ENCODE assay signal across 24 cellular contexts in the genomic region with DNA sequence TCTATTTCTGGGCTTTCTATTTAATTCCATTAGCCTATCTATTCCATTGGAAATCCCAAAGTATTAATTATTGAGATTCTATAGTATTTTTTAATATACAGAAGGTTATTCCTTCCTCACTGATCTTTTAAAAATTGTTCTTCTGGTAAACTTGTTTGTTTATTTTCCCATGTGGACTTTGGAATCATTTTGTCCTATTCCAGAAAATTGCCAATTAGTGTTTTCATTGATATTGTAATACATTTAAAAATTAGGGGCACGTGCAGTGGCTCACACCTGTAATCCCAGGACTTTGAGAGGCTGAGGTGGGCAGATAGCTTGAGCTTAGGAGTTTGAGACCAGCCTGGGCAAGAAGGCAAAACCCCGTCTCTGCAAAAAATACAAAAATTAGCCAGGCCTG. TPM values are rescaled to one million over a fixed set of nuclear protein-coding genes. Genes with fewer than 3 reads are reported as not detected.
"Had no signal": no experiment of that assay in that cellular context is flagged by ENCODE, and none has a peak within 500 bp of the region (broad histone marks: within the 10 kb centered on the region; RNA-seq: fewer than 3 reads in every experiment).

No MANE protein-coding gene starts in this region.

- ATAC-seq: effector memory CD8-positive, alpha-beta T cell; esophagus mucosa; gastroesophageal sphincter; heart right ventricle; left cardiac atrium; lower lobe of right lung; naive thymus-derived CD4-positive, alpha-beta T cell; natural killer cell had no signal

- H3K27me3 ChIP-seq: colonic mucosa, gastroesophageal sphincter had no signal

- H3K4me1 ChIP-seq: colonic mucosa, esophagus squamous epithelium, gastroesophageal sphincter, heart right ventricle, left ventricle myocardium inferior, lower lobe of right lung had no signal

- H3K27ac ChIP-seq: colonic mucosa, epithelial cell of prostate, esophagus squamous epithelium, gastroesophageal sphincter, heart right ventricle, left ventricle myocardium inferior, lower lobe of right lung had no signal

- DNase-seq: colonic mucosa; cortex of kidney; effector CD8-positive, alpha-beta T cell; effector memory CD8-positive, alpha-beta T cell; endodermal cell; erythroblast; esophagus squamous epithelium; foreskin fibroblast; foreskin melanocyte; heart right ventricle; hippocampal formation; left cardiac atrium; left ventricle myocardium inferior; lower lobe of right lung; mesendoderm; midbrain; naive thymus-derived CD4-positive, alpha-beta T cell; natural killer cell had no signal

- FAIRE-seq: endometrium, islet of Langerhans, keratinocyte had no signal

- H3K4me3 ChIP-seq: colonic mucosa, esophagus squamous epithelium, gastroesophageal sphincter, heart right ventricle, left ventricle myocardium inferior, lower lobe of right lung had no signal

- H3K9me3 ChIP-seq: colonic mucosa, esophagus squamous epithelium, gastroesophageal sphincter, heart right ventricle, left ventricle myocardium inferior, lower lobe of right lung had no signal

- H3K36me3 ChIP-seq: colonic mucosa, esophagus squamous epithelium, gastroesophageal sphincter, heart right ventricle, left ventricle myocardium inferior, lower lobe of right lung had no signal

RNA-seq across cellular contexts. Expression of a gene that starts 8.4 kb away (rescaled TPM):
- total RNA-seq: naive thymus-derived CD4-positive, alpha-beta T cell had no signal
- polyA plus RNA-seq: naive thymus-derived CD4-positive, alpha-beta T cell had no signal
